ENCODE assay signal across 8 cellular contexts in the genomic region with DNA sequence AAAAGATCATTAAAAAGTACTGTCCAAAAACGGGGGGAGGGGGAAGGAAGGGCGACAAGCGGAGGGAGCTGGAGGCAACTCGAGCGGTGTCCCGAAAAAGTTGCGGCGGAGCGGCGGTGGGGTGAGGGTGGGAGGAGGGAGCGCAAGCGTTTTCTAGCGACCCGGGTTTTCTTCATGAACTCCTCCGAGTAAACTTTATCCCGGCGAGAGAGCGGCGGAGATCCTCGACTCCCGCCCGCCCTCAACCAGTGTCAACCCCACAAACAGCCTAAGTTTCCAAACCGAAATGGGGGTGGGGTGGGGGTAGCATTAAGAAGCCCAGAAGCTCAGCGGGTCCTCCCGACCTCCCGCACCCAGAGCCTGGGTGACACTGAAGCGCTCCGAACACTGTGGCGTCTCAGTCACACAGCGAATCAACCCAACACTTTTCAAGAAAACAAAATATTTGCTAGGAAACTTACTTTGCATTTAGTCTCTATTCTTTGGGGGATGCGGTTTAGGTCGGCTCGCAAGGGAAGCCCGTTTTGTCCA.
A peak's percentile ranks its signal among the peaks of the same experiment; 100 is the strongest.
DNase-seq lines count a peak whose midpoint lies in the region; ATAC-seq and TF ChIP-seq lines count a peak whose summit lies in the region.

No MANE protein-coding gene starts in this region.

- peaks cover 28% of the 10 kb centered on the region for H3K4me1 Mint-ChIP-seq in CD8-positive, alpha-beta T cell (ENCODE audit: low read depth)
- H3K4me1 Mint-ChIP-seq in brain (peaks cover 32% of the 10 kb centered on the region), CD14-positive monocyte (peaks cover 28% of the 10 kb centered on the region)

- no peak overlapping the region for H3K27ac ChIP-seq in CD8-positive, alpha-beta T cell (ENCODE audit: low read depth, low read length)

- peak overlapping the region; percentile 38 for H3K4me3 ChIP-seq in CD8-positive, alpha-beta T cell (ENCODE audit: low read depth, low read length)
- peak overlapping the region; percentile 62 for H3K4me3 ChIP-seq in kidney epithelial cell (ENCODE audit: low read depth, low read length)

- H3K36me3 ChIP-seq in CD8-positive, alpha-beta T cell (ENCODE audit: insufficient read depth, low read length), result no peaks in the 10 kb centered on the region
- no peaks in the 10 kb centered on the region for H3K36me3 ChIP-seq in kidney epithelial cell (ENCODE audit: control insufficient read depth, insufficient read depth, low read length)

- POLR2A ChIA-PET in CD8-positive, alpha-beta T cell (lab: Charles Lee), result interaction anchor here (0.6 kb wide), 1 partner anchor 12 kb away, joined by 3 read pairs; no protein-coding TSS in a partner anchor

- peak; percentile 2 for ATAC-seq in CD8-positive, alpha-beta T cell
- ATAC-seq in HG03520 (IDR thresholded peaks at IDR 0.05; ENCODE audit: unreplicated experiment), result no peak
- no peak for ATAC-seq in HG03108 (IDR thresholded peaks at IDR 0.05; ENCODE audit: unreplicated experiment)

- peak overlapping the region; percentile 76 for H3K4me3 Mint-ChIP-seq in CD8-positive, alpha-beta T cell
- H3K4me3 Mint-ChIP-seq in brain, result no peak overlapping the region
- H3K4me3 Mint-ChIP-seq in CD14-positive monocyte, result peak overlapping the region in 1 of 2 donors; percentile 70

- peaks cover 32% of the 10 kb centered on the region for H3K27me3 ChIP-seq in CD8-positive, alpha-beta T cell (ENCODE audit: insufficient read depth, low read length)
- peaks cover 16% of the 10 kb centered on the region for H3K27me3 ChIP-seq in kidney epithelial cell (ENCODE audit: control insufficient read depth, insufficient read depth, low read length)

- no peak for DNase-seq in CD8-positive, alpha-beta T cell
- peak; percentile 52 for DNase-seq in HT-29 (ENCODE audit: low spot score)
- DNase-seq in kidney epithelial cell (ENCODE audit: low read depth), result no peak
- peak; percentile 13 for DNase-seq in stromal cell of bone marrow (ENCODE audit: low read depth)
- DNase-seq in CD14-positive monocyte (ENCODE audit: low spot score), result no peak

- intact Hi-C loops in CD8-positive, alpha-beta T cell (cut with DNase I, micrococcal nuclease), result loop anchor here (5.0 kb wide), 2 partner anchors 953 to 958 kb away; no protein-coding TSS in a partner anchor
- intact Hi-C loops in CD14-positive monocyte (cut with micrococcal nuclease), result loop anchor here in 1 of 2 donors (5.0 kb wide), 1 partner anchor 953 kb away; no protein-coding TSS in a partner anchor

- no peaks in the 10 kb centered on the region for H3K9me3 ChIP-seq in CD8-positive, alpha-beta T cell (ENCODE audit: low read length)

- H3K36me3 Mint-ChIP-seq in CD8-positive, alpha-beta T cell, result no peaks in the 10 kb centered on the region
- H3K36me3 Mint-ChIP-seq in brain (peaks cover 5% of the 10 kb centered on the region), CD14-positive monocyte (peaks cover 7 to 13% of the 10 kb centered on the region in 2 donors)

- H3K27me3 Mint-ChIP-seq in CD8-positive, alpha-beta T cell (ENCODE audit: low read depth), result peaks cover 48% of the 10 kb centered on the region
- H3K27me3 Mint-ChIP-seq in brain (peaks cover 41% of the 10 kb centered on the region), CD14-positive monocyte (ENCODE audit: low read depth in 3 of 3) (peaks cover 34 to 48% (median 37%) of the 10 kb centered on the region in 3 donors)

- no peak for TF ChIP-seq CTCF in CD8-positive, alpha-beta T cell (IDR thresholded peaks at IDR 0.05)
- TF ChIP-seq CTCF in brain (conservative IDR thresholded peaks at IDR 0.05) (no peak), kidney epithelial cell (IDR thresholded peaks at IDR 0.05; ENCODE audit: insufficient read depth, low read length, poor library complexity, severe bottlenecking) (no peak), CD14-positive monocyte (IDR thresholded peaks at IDR 0.05) (no peak)

- CTCF ChIA-PET in CD8-positive, alpha-beta T cell (lab: Charles Lee), result no interaction called here

- H3K27ac Mint-ChIP-seq in CD8-positive, alpha-beta T cell, result no peak overlapping the region
- peak overlapping the region in 4 of 5 experiments; percentile 91 to 99 (median 96) for H3K27ac Mint-ChIP-seq in brain
- no peak overlapping the region for H3K27ac Mint-ChIP-seq in CD14-positive monocyte

- no peaks in the 10 kb centered on the region for H3K9me3 Mint-ChIP-seq in CD8-positive, alpha-beta T cell
- peaks cover 0 to 5% (median 0%) of the 10 kb centered on the region in 5 experiments for H3K9me3 Mint-ChIP-seq in brain
- H3K9me3 Mint-ChIP-seq in CD14-positive monocyte, result peaks cover 0 to 35% (median 17%) of the 10 kb centered on the region in 7 donors

- peaks cover 35% of the 10 kb centered on the region for H3K4me1 ChIP-seq in CD8-positive, alpha-beta T cell (ENCODE audit: insufficient read depth, low read length)

Comparison
In these comparisons a context has a peak if more than half of its experiments do, and no peak if none do; other contexts are left out.
1. DNase-seq: peak in HT-29 (single experiment) and stromal cell of bone marrow (single experiment); none in CD8-positive, alpha-beta T cell (0 of 7), kidney epithelial cell (single experiment) and CD14-positive monocyte (single experiment).
2. H3K27ac Mint-ChIP-seq: peak in brain (4 of 5); none in CD8-positive, alpha-beta T cell (single experiment) and CD14-positive monocyte (0 of 7).